26 cellular contexts compared by ENCODE assay signal in genomic region chr4:94615431-94615830, GRCh38.
"Had no signal": no experiment of that assay in that cellular context is flagged by ENCODE, and none has a peak within 500 bp of the region (broad histone marks: within the 10 kb centered on the region; RNA-seq: fewer than 3 reads in every experiment).

No MANE protein-coding gene starts in this region.

- DNase-seq: hippocampal formation; kidney glomerular epithelial cell; left colon; left lung; lower lobe of right lung; mammary epithelial cell; mesenchymal stem cell; naive B cell; natural killer cell; ovary; right lobe of liver; stimulated activated CD4-positive, alpha-beta T cell treated with anti-CD3 and anti-CD28 coated beads, Interleukin-1b, Interleukin-23, amount 100 ng/mL, for 48 hours; stimulated activated CD4-positive, alpha-beta T cell treated with anti-CD3 and anti-CD28 coated beads, Interleukin-2, amount 100 ng/mL, for 48 hours; stimulated activated CD4-positive, alpha-beta T cell treated with anti-CD3 and anti-CD28 coated beads, Interleukin-4, amount 100 ng/mL, for 4 hours; stimulated activated CD8-positive, alpha-beta memory T cell treated with anti-CD3 and anti-CD28 coated beads, Interleukin-4, amount 100 ng/mL, for 48 hours; stimulated activated naive CD4-positive, alpha-beta T cell treated with Interleukin-2 at 50 U/mL for 16 hours; stimulated activated naive CD8-positive, alpha-beta T cell treated with anti-CD3 and anti-CD28 coated beads, Interleukin-15, amount 100 ng/mL, for 72 hours; substantia nigra; upper lobe of left lung had no signal

- H3K27ac Mint-ChIP-seq: mesothelial cell of epicardium; natural killer cell; progenitor cell of endocrine pancreas; stimulated activated memory B cell treated with anti-CD40 and anti-IgM and Interleukin-4, amounts not matched to agents 10 μg/mL and 1 μg/mL and 100 μg/mL, for 72 hours; stimulated activated naive CD8-positive, alpha-beta T cell treated with anti-CD3 and anti-CD28 coated beads, Interleukin-15, amount 100 ng/mL, for 72 hours had no signal

- H3K4me3 Mint-ChIP-seq: mesothelial cell of epicardium; naive B cell; natural killer cell; stimulated activated memory B cell treated with anti-CD40 and anti-IgM and Interleukin-4, amounts not matched to agents 10 μg/mL and 1 μg/mL and 100 μg/mL, for 72 hours; stimulated activated naive CD8-positive, alpha-beta T cell treated with anti-CD3 and anti-CD28 coated beads, Interleukin-15, amount 100 ng/mL, for 72 hours had no signal

- H3K27ac ChIP-seq: left lung, lower lobe of right lung, ovary, right atrium auricular region, right lobe of liver, tibial nerve, upper lobe of left lung, vagina had no signal

- H3K4me2 ChIP-seq: smooth muscle cell had no signal

- H3K4me3 ChIP-seq: left lung, lower lobe of right lung, ovary, right atrium auricular region, right lobe of liver, smooth muscle cell, tibial nerve, upper lobe of left lung, vagina had no signal

- H3K27me3 Mint-ChIP-seq: naive B cell; progenitor cell of endocrine pancreas; stimulated activated memory B cell treated with anti-CD40 and anti-IgM and Interleukin-4, amounts not matched to agents 10 μg/mL and 1 μg/mL and 100 μg/mL, for 72 hours; stimulated activated naive CD8-positive, alpha-beta T cell treated with anti-CD3 and anti-CD28 coated beads, Interleukin-15, amount 100 ng/mL, for 72 hours had no signal

- H3K36me3 Mint-ChIP-seq: natural killer cell had no signal

- H3K27me3 ChIP-seq: left lung, ovary, right atrium auricular region, right lobe of liver, tibial nerve, upper lobe of left lung, vagina had no signal

- H3K36me3 ChIP-seq: ovary had no signal

- H3K9me3 Mint-ChIP-seq: mesothelial cell of epicardium; naive B cell; natural killer cell; stimulated activated memory B cell treated with anti-CD40 and anti-IgM and Interleukin-4, amounts not matched to agents 10 μg/mL and 1 μg/mL and 100 μg/mL, for 72 hours; stimulated activated naive CD8-positive, alpha-beta T cell treated with anti-CD3 and anti-CD28 coated beads, Interleukin-15, amount 100 ng/mL, for 72 hours had no signal

- H3K9me3 ChIP-seq: left lung, lower lobe of right lung, ovary, right atrium auricular region, right lobe of liver, tibial nerve, upper lobe of left lung, vagina had no signal

- H3K4me1 Mint-ChIP-seq: naive B cell; natural killer cell; stimulated activated memory B cell treated with anti-CD40 and anti-IgM and Interleukin-4, amounts not matched to agents 10 μg/mL and 1 μg/mL and 100 μg/mL, for 72 hours had no signal

- H3K4me1 ChIP-seq: left lung, lower lobe of right lung, right atrium auricular region, right lobe of liver, tibial nerve, vagina had no signal
